Comparison of ENCODE assay signal across 23 cellular contexts in the genomic region with DNA sequence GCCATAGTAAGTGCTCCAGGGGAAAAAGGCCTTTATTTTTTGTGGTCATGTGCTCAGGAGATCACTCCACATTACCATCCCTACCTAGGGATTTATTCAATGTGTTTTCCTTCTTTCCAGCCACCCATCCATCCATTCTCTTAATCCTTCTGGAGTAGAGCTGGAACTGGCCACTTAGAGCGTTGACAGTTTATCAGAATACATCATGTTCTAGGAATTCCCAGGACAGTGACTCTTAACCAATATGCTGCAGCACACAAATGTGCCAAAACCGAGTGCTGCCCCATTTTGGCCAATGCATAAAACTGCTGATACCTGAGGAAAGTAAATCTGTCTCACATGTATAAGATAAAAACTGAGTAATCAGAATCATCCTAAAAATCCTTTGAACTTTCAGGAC.
"Had no signal": no experiment of that assay in that cellular context is flagged by ENCODE, and none has a peak within 500 bp of the region (broad histone marks: within the 10 kb centered on the region; RNA-seq: fewer than 3 reads in every experiment).

No MANE protein-coding gene starts in this region.

- H3K27me3 Mint-ChIP-seq: natural killer cell treated with Interleukin-12 subunit alpha and Interleukin-12 subunit beta and Interleukin-15 and Interleukin-18, amount 100 ng/mL, for 72 hours; progenitor cell of endocrine pancreas; type B pancreatic cell had no signal

- H3K27ac ChIP-seq: dorsolateral prefrontal cortex, foreskin keratinocyte, hepatocyte, neural progenitor cell, ovary, right lobe of liver, suprapubic skin, thyroid gland had no signal

- ATAC-seq: esophagus mucosa; foreskin keratinocyte; left colon; natural killer cell treated with Interleukin-12 subunit alpha and Interleukin-12 subunit beta and Interleukin-15 and Interleukin-18, amount 100 ng/mL, for 72 hours; right lobe of liver; stimulated activated effector memory CD8-positive, alpha-beta T cell treated with anti-CD3 and anti-CD28 coated beads, Interleukin-12 subunit alpha, Interleukin-12 subunit beta, amount 100 ng/mL, for 72 hours; stimulated activated naive CD8-positive, alpha-beta T cell treated with anti-CD3 and anti-CD28 coated beads, Interleukin-15, Interleukin-2, amounts not matched to agents 100 U/mL and 50 U/mL, for 24 hours had no signal

- H3K36me3 ChIP-seq: neural progenitor cell, ovary, thyroid gland had no signal

- H3K27ac Mint-ChIP-seq: natural killer cell treated with Interleukin-12 subunit alpha and Interleukin-12 subunit beta and Interleukin-15 and Interleukin-18, amount 100 ng/mL, for 72 hours; neural progenitor cell; progenitor cell of endocrine pancreas; stimulated activated effector memory CD8-positive, alpha-beta T cell treated with anti-CD3 and anti-CD28 coated beads, Interleukin-12 subunit alpha, Interleukin-12 subunit beta, amount 100 ng/mL, for 72 hours; type B pancreatic cell had no signal

- H3K9me3 ChIP-seq: ovary, right lobe of liver, suprapubic skin, thyroid gland had no signal

- H3K4me3 ChIP-seq: dorsolateral prefrontal cortex, hepatocyte, neural progenitor cell, ovary, right lobe of liver, suprapubic skin, thyroid gland had no signal

- FAIRE-seq: kidney, urothelium cell line had no signal

- H3K4me1 ChIP-seq: foreskin keratinocyte, neural progenitor cell, suprapubic skin had no signal

- H3K9me3 Mint-ChIP-seq: natural killer cell treated with Interleukin-12 subunit alpha and Interleukin-12 subunit beta and Interleukin-15 and Interleukin-18, amount 100 ng/mL, for 72 hours; stimulated activated effector memory CD8-positive, alpha-beta T cell treated with anti-CD3 and anti-CD28 coated beads, Interleukin-12 subunit alpha, Interleukin-12 subunit beta, amount 100 ng/mL, for 72 hours; type B pancreatic cell had no signal

- H3K4me3 Mint-ChIP-seq: natural killer cell treated with Interleukin-12 subunit alpha and Interleukin-12 subunit beta and Interleukin-15 and Interleukin-18, amount 100 ng/mL, for 72 hours; neural progenitor cell; stimulated activated effector memory CD8-positive, alpha-beta T cell treated with anti-CD3 and anti-CD28 coated beads, Interleukin-12 subunit alpha, Interleukin-12 subunit beta, amount 100 ng/mL, for 72 hours; type B pancreatic cell had no signal

- DNase-seq: cortex of kidney; dorsolateral prefrontal cortex; effector CD8-positive, alpha-beta T cell; foreskin keratinocyte; kidney; left colon; midbrain; nucleus accumbens; ovary; right lobe of liver; stimulated activated CD4-positive, alpha-beta T cell treated with anti-CD3 and anti-CD28 coated beads, Interleukin-4, amount 100 ng/mL, for 1 hour; stimulated activated CD8-positive, alpha-beta memory T cell treated with anti-CD3 and anti-CD28 coated beads, Interleukin-4, amount 100 ng/mL, for 48 hours; stimulated activated naive CD8-positive, alpha-beta T cell treated with anti-CD3 and anti-CD28 coated beads, Interleukin-15, Interleukin-2, amounts not matched to agents 100 U/mL and 50 U/mL, for 24 hours; thyroid gland had no signal

- H3K27me3 ChIP-seq: dorsolateral prefrontal cortex, foreskin keratinocyte, hepatocyte, neural progenitor cell, ovary, right lobe of liver, suprapubic skin, thyroid gland had no signal
